In the genomic region with DNA sequence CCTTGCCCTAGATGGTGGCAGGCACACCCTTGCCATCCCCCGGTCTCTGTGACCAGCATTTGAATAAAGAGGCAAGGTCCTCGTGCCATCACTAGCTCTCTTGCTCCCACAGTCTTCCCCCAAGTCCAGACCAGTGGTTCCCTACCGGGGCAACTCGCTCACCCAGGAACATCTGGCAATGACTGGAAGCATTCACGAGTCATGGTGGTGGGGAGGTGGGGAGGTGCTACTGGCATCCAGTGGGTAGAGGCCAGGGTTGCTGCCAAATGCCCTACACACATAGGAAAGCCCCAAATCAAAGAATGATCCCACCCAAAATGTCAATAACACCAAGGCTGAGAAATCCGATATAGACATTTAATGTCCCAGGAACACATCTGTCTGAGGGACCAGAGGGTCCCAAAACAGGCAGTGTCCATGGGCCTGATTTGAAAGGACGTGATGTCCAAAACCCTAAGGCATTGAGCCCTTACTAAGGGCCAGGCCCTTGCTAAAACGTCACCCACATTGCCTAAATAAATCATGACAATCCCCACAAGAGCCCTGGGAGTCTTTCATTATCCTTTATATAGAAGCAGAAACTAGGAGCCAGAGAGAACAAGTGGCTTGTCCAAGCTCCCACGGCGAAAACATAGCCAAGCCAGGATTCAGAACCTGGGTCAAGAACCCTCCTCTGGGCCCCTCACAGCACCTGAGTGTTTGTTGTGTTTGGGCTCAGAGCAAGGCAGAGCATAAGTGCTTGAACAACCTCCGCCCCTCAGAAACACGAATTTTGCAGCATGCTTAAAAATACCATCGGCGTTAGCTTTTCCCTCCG, we compare ENCODE assay signal across 15 cellular contexts.
"Had no signal": no experiment of that assay in that cellular context is flagged by ENCODE, and none has a peak within 500 bp of the region (broad histone marks: within the 10 kb centered on the region; RNA-seq: fewer than 3 reads in every experiment).

No MANE protein-coding gene starts in this region.

- H3K4me3 Mint-ChIP-seq: dendritic cell treated with granulocyte-macrophage colony-stimulating factor and Interleukin-4, amounts not matched to agents 40 ng/mL and 50 ng/mL, for 4 days; memory B cell; natural killer cell treated with Interleukin-12 subunit alpha and Interleukin-12 subunit beta and Interleukin-15 and Interleukin-18, amount 100 ng/mL, for 72 hours; T-helper 2 cell treated with Interferon-gamma antibody and Interleukin-4, amounts not matched to agents 5 μg/mL and 100 μg/mL, for 36 hours had no signal

- H3K4me1 Mint-ChIP-seq: memory B cell had no signal

- H3K27me3 ChIP-seq: transverse colon had no signal

- FAIRE-seq: frontal cortex had no signal

- H3K36me3 ChIP-seq: transverse colon had no signal

- H3K36me3 Mint-ChIP-seq: memory B cell; natural killer cell treated with Interleukin-12 subunit alpha and Interleukin-12 subunit beta and Interleukin-15 and Interleukin-18, amount 100 ng/mL, for 72 hours had no signal

- ATAC-seq: left lobe of liver; natural killer cell treated with Interleukin-12 subunit alpha and Interleukin-12 subunit beta and Interleukin-15 and Interleukin-18, amount 100 ng/mL, for 72 hours; sciatic nerve had no signal

- H3K4me1 ChIP-seq: transverse colon had no signal

- H3K27ac Mint-ChIP-seq: dendritic cell treated with granulocyte-macrophage colony-stimulating factor and Interleukin-4, amounts not matched to agents 40 ng/mL and 50 ng/mL, for 4 days; memory B cell; natural killer cell treated with Interleukin-12 subunit alpha and Interleukin-12 subunit beta and Interleukin-15 and Interleukin-18, amount 100 ng/mL, for 72 hours; progenitor cell of endocrine pancreas; T-helper 2 cell treated with Interferon-gamma antibody and Interleukin-4, amounts not matched to agents 5 μg/mL and 100 μg/mL, for 36 hours had no signal

- DNase-seq: activated CD4-positive, alpha-beta T cell treated with anti-CD3 and anti-CD28 coated beads, Interleukin-2, amount 50 U/mL, for 1 hour; activated CD8-positive, alpha-beta memory T cell treated with anti-CD3 and anti-CD28 coated beads for 24 hours; activated naive CD4-positive, alpha-beta T cell; effector memory CD4-positive, alpha-beta T cell; stimulated activated CD4-positive, alpha-beta T cell treated with anti-CD3 and anti-CD28 coated beads, Interleukin-12 subunit alpha, Interleukin-12 subunit beta, amount 100 ng/mL, for 4 hours; stimulated activated CD4-positive, alpha-beta T cell treated with anti-CD3 and anti-CD28 coated beads, Interleukin-2, amount 100 ng/mL, for 24 hours; transverse colon had no signal

- H3K9me3 Mint-ChIP-seq: dendritic cell treated with granulocyte-macrophage colony-stimulating factor and Interleukin-4, amounts not matched to agents 40 ng/mL and 50 ng/mL, for 4 days; natural killer cell treated with Interleukin-12 subunit alpha and Interleukin-12 subunit beta and Interleukin-15 and Interleukin-18, amount 100 ng/mL, for 72 hours; T-helper 2 cell treated with Interferon-gamma antibody and Interleukin-4, amounts not matched to agents 5 μg/mL and 100 μg/mL, for 36 hours had no signal

- H3K27ac ChIP-seq: transverse colon had no signal

- H3K4me3 ChIP-seq: transverse colon had no signal

- H3K27me3 Mint-ChIP-seq: dendritic cell treated with granulocyte-macrophage colony-stimulating factor and Interleukin-4, amounts not matched to agents 40 ng/mL and 50 ng/mL, for 4 days had no signal

- H3K9me3 ChIP-seq: transverse colon had no signal
